In the genomic region with DNA sequence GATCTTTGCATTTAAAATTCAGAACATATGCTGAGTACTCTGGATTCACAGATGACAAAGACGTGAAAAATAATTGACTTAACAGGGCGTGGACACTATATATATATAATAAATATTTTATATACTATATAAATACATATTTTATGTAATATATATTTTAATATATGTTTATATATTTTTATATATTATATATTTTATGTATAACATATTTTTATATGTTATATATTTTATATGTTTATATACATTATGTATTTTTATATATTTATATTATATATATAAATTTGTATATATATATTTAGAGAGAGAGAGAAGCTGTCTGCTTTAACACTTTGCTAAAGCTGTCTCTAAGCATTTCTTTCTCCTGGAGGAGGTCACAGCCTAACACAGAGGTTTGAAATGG, we compare ENCODE assay signal across 15 cellular contexts.
DNase-seq lines count a peak whose midpoint lies in the region; ATAC-seq, FAIRE-seq and TF ChIP-seq lines count a peak whose summit lies in the region.
"Had no signal": no experiment of that assay in that cellular context is flagged by ENCODE, and none has a peak within 500 bp of the region (broad histone marks: within the 10 kb centered on the region; RNA-seq: fewer than 3 reads in every experiment).

No MANE protein-coding gene starts in this region.

- H3K27ac Mint-ChIP-seq in stimulated activated memory B cell treated with anti-CD40 and anti-IgM and Interleukin-4, amounts not matched to agents 10 μg/mL and 1 μg/mL and 100 μg/mL, for 72 hours = peak overlapping the region; percentile 31
- H3K27ac Mint-ChIP-seq: CD4-positive, alpha-beta T cell; GM23338 had no signal

- no peak overlapping the region for H3K4me3 Mint-ChIP-seq in stimulated activated memory B cell treated with anti-CD40 and anti-IgM and Interleukin-4, amounts not matched to agents 10 μg/mL and 1 μg/mL and 100 μg/mL, for 72 hours
- H3K4me3 Mint-ChIP-seq: CD4-positive, alpha-beta T cell; GM23338 had no signal

- H3K4me1 Mint-ChIP-seq in stimulated activated memory B cell treated with anti-CD40 and anti-IgM and Interleukin-4, amounts not matched to agents 10 μg/mL and 1 μg/mL and 100 μg/mL, for 72 hours = peaks cover 5% of the 10 kb centered on the region

- H3K27me3 ChIP-seq in endocrine pancreas (ENCODE audit: control insufficient read depth, insufficient read depth, low read length) = no peaks in the 10 kb centered on the region
- H3K27me3 ChIP-seq in BE2C = no peaks in the 10 kb centered on the region

- H3K36me3 ChIP-seq in endocrine pancreas (ENCODE audit: control insufficient read depth, insufficient read depth, low read length) = no peaks in the 10 kb centered on the region
- H3K36me3 ChIP-seq in BE2C = no peaks in the 10 kb centered on the region

- H3K9me3 Mint-ChIP-seq in stimulated activated memory B cell treated with anti-CD40 and anti-IgM and Interleukin-4, amounts not matched to agents 10 μg/mL and 1 μg/mL and 100 μg/mL, for 72 hours = no peaks in the 10 kb centered on the region
- H3K9me3 Mint-ChIP-seq: CD4-positive, alpha-beta T cell; GM23338 had no signal

- no peak for TF ChIP-seq CTCF in BE2C (IDR thresholded peaks at IDR 0.05; ENCODE audit: low read depth, low read length)

- H3K4me3 ChIP-seq in endocrine pancreas (ENCODE audit: control insufficient read depth, insufficient read depth, low read length) (peak overlapping the region; percentile 43), BE2C (ENCODE audit: low read depth, low read length) (no peak overlapping the region)
- H3K4me3 ChIP-seq: GM23338, K562 had no signal

- DNase-seq in NCI-H2107 (lab: John Stamatoyannopoulos, UW) (no peak), BE2C (no peak)
- DNase-seq: 8988T; CD4-positive, alpha-beta T cell; HCEC 1CT; IMR-90 had no signal

- H3K4me1 ChIP-seq in endocrine pancreas (ENCODE audit: control insufficient read depth, insufficient read depth, low read length) (peaks cover 14% of the 10 kb centered on the region), BE2C (peaks cover 5% of the 10 kb centered on the region)

- H3K36me3 Mint-ChIP-seq in stimulated activated memory B cell treated with anti-CD40 and anti-IgM and Interleukin-4, amounts not matched to agents 10 μg/mL and 1 μg/mL and 100 μg/mL, for 72 hours = no peaks in the 10 kb centered on the region

- H3K9ac ChIP-seq in endocrine pancreas (ENCODE audit: control insufficient read depth, insufficient read depth, low read length) = no peak overlapping the region

- H3K27me3 Mint-ChIP-seq in stimulated activated memory B cell treated with anti-CD40 and anti-IgM and Interleukin-4, amounts not matched to agents 10 μg/mL and 1 μg/mL and 100 μg/mL, for 72 hours = no peaks in the 10 kb centered on the region
- H3K27me3 Mint-ChIP-seq: CD4-positive, alpha-beta T cell had no signal

- FAIRE-seq in G401.6 (lab: Jason Lieb, UNC) (peak; percentile 97), TTC549 (lab: Jason Lieb, UNC) (peak; percentile 90)
- FAIRE-seq: H54, HTR-8/SVneo, K562 had no signal

- H3K9me3 ChIP-seq in endocrine pancreas (ENCODE audit: control insufficient read depth, low read length) (no peaks in the 10 kb centered on the region), BE2C (no peaks in the 10 kb centered on the region)

- no peak for ATAC-seq in stimulated activated memory B cell treated with anti-CD40 and anti-IgM and Interleukin-4, amounts not matched to agents 10 μg/mL and 1 μg/mL and 100 μg/mL, for 72 hours
- no peak for ATAC-seq in HG02884 (IDR thresholded peaks at IDR 0.05; ENCODE audit: unreplicated experiment)
- ATAC-seq: GM23338, K562 had no signal
